ENCODE assay signal across 21 cellular contexts in the genomic region with DNA sequence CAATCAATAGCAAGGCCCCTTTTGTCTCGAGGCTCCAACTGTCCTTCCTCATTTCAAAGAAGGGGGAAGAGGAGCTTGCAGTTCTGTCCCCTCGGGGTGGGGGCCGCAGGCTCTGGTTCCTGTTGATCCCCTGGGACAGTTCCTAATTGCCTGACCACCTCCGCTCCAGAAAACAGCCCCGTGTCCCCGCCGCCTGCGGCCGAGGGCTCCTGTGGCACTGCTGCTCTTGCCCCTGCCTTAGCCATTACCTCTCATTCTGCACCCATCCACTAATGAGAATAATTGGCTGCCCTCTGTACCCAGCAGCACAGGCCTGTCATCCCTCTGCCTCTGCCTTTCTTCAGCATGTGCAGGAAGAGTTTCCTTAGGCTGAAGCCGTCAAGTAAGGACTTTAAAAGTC.
"Had no signal": no experiment of that assay in that cellular context is flagged by ENCODE, and none has a peak within 500 bp of the region (broad histone marks: within the 10 kb centered on the region; RNA-seq: fewer than 3 reads in every experiment).

No MANE protein-coding gene starts in this region.

- H3K27ac Mint-ChIP-seq: activated naive CD8-positive, alpha-beta T cell treated with anti-CD3 and anti-CD28 coated beads, Interleukin-2, amount 50 U/mL, for 24 hours; activated T-helper 1 cell treated with anti-CD3 and anti-CD28 coated beads, Interleukin-12 subunit alpha, Interleukin-12 subunit beta, Interleukin-2, Interleukin-4 antibody, amounts not matched to agents 30 ng/mL and 10 ng/mL and 1 ng/mL, durations not matched to agents 14 hours and 24 hours and 36 hours; nephron; T-cell; T-helper 2 cell treated with Interferon-gamma antibody and Interleukin-4, amounts not matched to agents 5 μg/mL and 100 μg/mL, for 36 hours had no signal

- H3K4me1 Mint-ChIP-seq: activated naive CD8-positive, alpha-beta T cell treated with anti-CD3 and anti-CD28 coated beads, Interleukin-2, amount 50 U/mL, for 24 hours; T-cell had no signal

- H3K36me3 Mint-ChIP-seq: T-cell had no signal

- H3K9me3 ChIP-seq: thyroid gland had no signal

- FAIRE-seq: keratinocyte had no signal

- H3K27ac ChIP-seq: epithelial cell of prostate, heart right ventricle, thyroid gland, VCaP had no signal

- H3K4me3 Mint-ChIP-seq: activated naive CD8-positive, alpha-beta T cell treated with anti-CD3 and anti-CD28 coated beads, Interleukin-2, amount 50 U/mL, for 24 hours; activated T-helper 1 cell treated with anti-CD3 and anti-CD28 coated beads, Interleukin-12 subunit alpha, Interleukin-12 subunit beta, Interleukin-2, Interleukin-4 antibody, amounts not matched to agents 30 ng/mL and 10 ng/mL and 1 ng/mL, durations not matched to agents 14 hours and 24 hours and 36 hours; nephron; T-cell; T-helper 2 cell treated with Interferon-gamma antibody and Interleukin-4, amounts not matched to agents 5 μg/mL and 100 μg/mL, for 36 hours had no signal

- ATAC-seq: activated naive CD8-positive, alpha-beta T cell treated with anti-CD3 and anti-CD28 coated beads, Interleukin-2, amount 50 U/mL, for 24 hours; heart right ventricle; left colon; stimulated activated naive CD8-positive, alpha-beta T cell treated with anti-CD3 and anti-CD28 coated beads, Interleukin-15, Interleukin-2, amounts not matched to agents 100 U/mL and 50 U/mL, for 24 hours; T-cell had no signal

- H3K27me3 ChIP-seq: thyroid gland had no signal

- H3K4me3 ChIP-seq: heart right ventricle, thyroid gland had no signal

- H3K4me1 ChIP-seq: heart right ventricle, thyroid gland had no signal

- DNase-seq: activated CD4-positive, alpha-beta T cell treated with anti-CD3 and anti-CD28 coated beads for 1 hour; activated CD4-positive, alpha-beta T cell treated with anti-CD3 and anti-CD28 coated beads, Interleukin-2, amount 50 U/mL, for 4 hours; activated gamma-delta T cell; activated naive CD4-positive, alpha-beta T cell treated with anti-CD3 and anti-CD28 coated beads, Interleukin-2, amount 50 U/mL, for 16 hours; activated naive CD8-positive, alpha-beta T cell treated with anti-CD3 and anti-CD28 coated beads, Interleukin-2, amount 50 U/mL, for 24 hours; cerebellar nuclear complex; cortex of kidney; heart right ventricle; left colon; mesenchymal stem cell; occipital lobe; stimulated activated CD4-positive, alpha-beta T cell treated with anti-CD3 and anti-CD28 coated beads, Interleukin-4, amount 100 ng/mL, for 4 hours; stimulated activated naive CD8-positive, alpha-beta T cell treated with anti-CD3 and anti-CD28 coated beads, Interleukin-15, Interleukin-2, amounts not matched to agents 100 U/mL and 50 U/mL, for 24 hours; T-cell; thyroid gland had no signal

- H3K36me3 ChIP-seq: heart right ventricle, thyroid gland had no signal
